Comparison of ENCODE assay signal across 23 cellular contexts in genomic region chr7:135192914-135193536, GRCh38. TPM values are rescaled to one million over a fixed set of nuclear protein-coding genes. Genes with fewer than 3 reads are reported as not detected.
DNase-seq lines count a peak whose midpoint lies in the region; ATAC-seq, FAIRE-seq and TF ChIP-seq lines count a peak whose summit lies in the region.
"Had no signal": no experiment of that assay in that cellular context is flagged by ENCODE, and none has a peak within 500 bp of the region (broad histone marks: within the 10 kb centered on the region; RNA-seq: fewer than 3 reads in every experiment).

No MANE protein-coding gene starts in this region.

- no peak overlapping the region; the same call in 1 of the 2 replicates for H4K8ac ChIP-seq in H1 (ENCODE audit: extremely low read depth, insufficient read depth, low read length)

- H3K36me3 Mint-ChIP-seq in nephron progenitor cell (ENCODE audit: low read depth) = peaks cover 51% of the 10 kb centered on the region
- H3K36me3 Mint-ChIP-seq in activated CD8-positive, alpha-beta T cell treated with anti-CD3 and anti-CD28 coated beads, Interleukin-2, amount 10 ng/mL, durations not matched to agents 7 days and 5 days (ENCODE audit: low read depth) = peaks cover 28% of the 10 kb centered on the region

- intact Hi-C loops in uterus (cut with DNase I; ENCODE audit: low total_unique reads) = no loop called here

- peak overlapping the region; percentile 32; the same call in 1 of the 2 replicates for H2BK5ac ChIP-seq in H1 (ENCODE audit: low read depth, low read length)

- H3K79me2 ChIP-seq in H1 (ENCODE audit: control insufficient read depth in 1 of 2, insufficient read depth in 2 of 2, low read length in 2 of 2) = no peaks in the 10 kb centered on the region

- no peak overlapping the region for H2BK15ac ChIP-seq in H1 (ENCODE audit: low read length)

- H3K4me1 ChIP-seq in H1 (replicated peaks in 1 of 4; ENCODE audit: control insufficient read depth in 3 of 4, insufficient read depth in 4 of 4, low read length in 3 of 4) (no peaks in the 10 kb centered on the region), uterus (no peaks in the 10 kb centered on the region)

- no peak overlapping the region for H3K18ac ChIP-seq in H1 (ENCODE audit: extremely low read depth, low read length)

- H3K4me3 ChIP-seq in AG04449 (ENCODE audit: low read depth, low read length) (peak overlapping the region; percentile 18), H1 (ENCODE audit: extremely low read depth in 1 of 4, insufficient read depth in 2 of 4, low read depth in 3 of 4, low read length in 4 of 4) (no peak overlapping the region), uterus (no peak overlapping the region)
- H3K4me3 ChIP-seq: cardiac muscle cell had no signal

- no peak for FAIRE-seq in H1 (lab: Jason Lieb, UNC)
- FAIRE-seq: H54 had no signal

- H4K20me1 ChIP-seq in H1 (replicated peaks in 1 of 2; ENCODE audit: control insufficient read depth in 1 of 2, insufficient read depth in 2 of 2, low read length in 2 of 2) = peaks cover 0 to 2% of the 10 kb centered on the region in 2 experiments

- no peak overlapping the region for H3K23ac ChIP-seq in H1 (ENCODE audit: insufficient read length)

- H2BK120ac ChIP-seq in H1 (replicated peaks; ENCODE audit: low read depth, low read length) = no peak overlapping the region

- peaks cover 5% of the 10 kb centered on the region for H3K4me1 Mint-ChIP-seq in nephron progenitor cell
- H3K4me1 Mint-ChIP-seq in activated CD8-positive, alpha-beta T cell treated with anti-CD3 and anti-CD28 coated beads, Interleukin-2, amount 10 ng/mL, durations not matched to agents 7 days and 5 days (ENCODE audit: low read depth) = no peaks in the 10 kb centered on the region

- no peaks in the 10 kb centered on the region for H3K79me1 ChIP-seq in H1 (ENCODE audit: low read depth, low read length)

- no peak for TF ChIP-seq RAD21 in H1 (IDR thresholded peaks at IDR 0.05 in 1 of 2, conservative IDR thresholded peaks at IDR 0.05 in 1 of 2; ENCODE audit: low read depth in 2 of 2, low read length in 2 of 2)

- H3K27ac Mint-ChIP-seq in nephron progenitor cell = peak overlapping the region; percentile 37
- H3K27ac Mint-ChIP-seq in activated CD8-positive, alpha-beta T cell treated with anti-CD3 and anti-CD28 coated beads, Interleukin-2, amount 10 ng/mL, durations not matched to agents 7 days and 5 days = no peak overlapping the region
- H3K27ac Mint-ChIP-seq: CD8-positive, alpha-beta T cell; T-helper 1 cell treated with Interleukin-12 subunit alpha and Interleukin-12 subunit beta and Interleukin-4 antibody, amounts not matched to agents 30 μg/mL and 1 μg/mL, for 36 hours had no signal

- H4K5ac ChIP-seq in H1 (ENCODE audit: insufficient read length, low read depth, low read length) = no peak overlapping the region

- H3K27ac ChIP-seq in RWPE1 (peak overlapping the region; percentile 16; the same call in 1 of the 2 replicates), H1 (ENCODE audit: low read depth, low read length) (no peak overlapping the region), uterus (no peak overlapping the region)
- H3K27ac ChIP-seq: cardiac muscle cell, VCaP had no signal

- WGBS in H1 (ENCODE audit: extremely low coverage in 1 of 2, insufficient coverage in 1 of 2, insufficient read length in 1 of 2, insufficient replicate concordance in 2 of 2, low coverage in 1 of 2, low lambda C conversion rate in 2 of 2, missing lambda C conversion rate in 1 of 2), 2 experiments = 94% methylated on average over 11 of the region's 11 CpGs; no CpG with 5 or more reads in 1 of the 2 experiments

- H3K4me3 Mint-ChIP-seq in nephron progenitor cell = no peak overlapping the region
- no peak overlapping the region for H3K4me3 Mint-ChIP-seq in activated CD8-positive, alpha-beta T cell treated with anti-CD3 and anti-CD28 coated beads, Interleukin-2, amount 10 ng/mL, durations not matched to agents 7 days and 5 days
- H3K4me3 Mint-ChIP-seq: CD8-positive, alpha-beta T cell; T-helper 1 cell treated with Interleukin-12 subunit alpha and Interleukin-12 subunit beta and Interleukin-4 antibody, amounts not matched to agents 30 μg/mL and 1 μg/mL, for 36 hours had no signal

- TF ChIP-seq CTCF in AG04449 (IDR thresholded peaks at IDR 0.05; ENCODE audit: insufficient read depth, low read length, missing control alignments) = no peak
- no peak for TF ChIP-seq CTCF in RWPE1 (conservative IDR thresholded peaks at IDR 0.05; ENCODE audit: low read depth)
- TF ChIP-seq CTCF in H1 (IDR thresholded peaks at IDR 0.05; ENCODE audit: control extremely low read depth in 1 of 3, insufficient read depth in 1 of 3, low read depth in 1 of 3, low read length in 3 of 3) = no peak
- no peak for TF ChIP-seq CTCF in nephron progenitor cell (IDR thresholded peaks at IDR 0.05)
- TF ChIP-seq CTCF in uterus (IDR thresholded peaks at IDR 0.05) = no peak

- H3K23me2 ChIP-seq in H1 (ENCODE audit: low read depth, low read length) = no peaks in the 10 kb centered on the region

- POLR2A ChIA-PET in AG04449 (lab: Yijun Ruan, JAX) (no interaction called here), RWPE1 (lab: Yijun Ruan, JAX; ENCODE audit: low non-redundant PET) (no interaction called here), H1 (lab: Charles Lee; ENCODE audit: partially characterized antibody) (interaction anchor here (1.2 kb wide), 1 partner anchor 14 kb away, joined by 4 read pairs; no protein-coding TSS in a partner anchor)
- POLR2A ChIA-PET in activated CD8-positive, alpha-beta T cell treated with anti-CD3 and anti-CD28 coated beads, Interleukin-2, amount 10 ng/mL, durations not matched to agents 7 days and 5 days (lab: Charles Lee) = no interaction called here

- CTCF ChIA-PET in AG04449 (lab: Yijun Ruan, JAX) (interaction anchor here (1.0 kb wide), 1 partner anchor 22 kb away, joined by 7 read pairs; the partner anchor contains the start of gene CYREN), RWPE1 (lab: Yijun Ruan, JAX) (no interaction called here), H1 (lab: Charles Lee; ENCODE audit: partially characterized antibody) (no interaction called here)
- CTCF ChIA-PET in activated CD8-positive, alpha-beta T cell treated with anti-CD3 and anti-CD28 coated beads, Interleukin-2, amount 10 ng/mL, durations not matched to agents 7 days and 5 days (lab: Charles Lee) = no interaction called here

- no peak overlapping the region for H2AFZ ChIP-seq in H1 (ENCODE audit: low read length)

- no peaks in the 10 kb centered on the region for H3K9me3 Mint-ChIP-seq in nephron progenitor cell
- H3K9me3 Mint-ChIP-seq in activated CD8-positive, alpha-beta T cell treated with anti-CD3 and anti-CD28 coated beads, Interleukin-2, amount 10 ng/mL, durations not matched to agents 7 days and 5 days (ENCODE audit: insufficient read depth) = no peaks in the 10 kb centered on the region
- H3K9me3 Mint-ChIP-seq: CD8-positive, alpha-beta T cell; T-helper 1 cell treated with Interleukin-12 subunit alpha and Interleukin-12 subunit beta and Interleukin-4 antibody, amounts not matched to agents 30 μg/mL and 1 μg/mL, for 36 hours had no signal

- no peak overlapping the region for H3K9ac ChIP-seq in H1 (replicated peaks in 1 of 4; ENCODE audit: extremely low read depth in 1 of 4, low read depth in 3 of 4, low read length in 3 of 4)

- no peak overlapping the region for H2BK12ac ChIP-seq in H1 (ENCODE audit: low read depth, low read length)

- H2BK20ac ChIP-seq in H1 (ENCODE audit: low read length) = no peak overlapping the region

- no peak overlapping the region for H3K4me2 ChIP-seq in H1 (ENCODE audit: insufficient read depth in 1 of 2, low read depth in 2 of 2, low read length in 2 of 2)

- no peaks in the 10 kb centered on the region for H3K9me3 ChIP-seq in H1 (ENCODE audit: insufficient read depth in 2 of 2, low read depth in 1 of 2, low read length in 1 of 2)
- no peaks in the 10 kb centered on the region for H3K9me3 ChIP-seq in uterus

- H2AK5ac ChIP-seq in H1 (ENCODE audit: low read depth, low read length) = no peak overlapping the region

- H3K56ac ChIP-seq in H1 (replicated peaks; ENCODE audit: insufficient read length, low read depth, low read length) = no peak overlapping the region

- ATAC-seq in GM18517 (IDR thresholded peaks at IDR 0.05; ENCODE audit: unreplicated experiment) (no peak), GM18867 (IDR thresholded peaks at IDR 0.05; ENCODE audit: unreplicated experiment) (no peak)
- no peak for ATAC-seq in activated CD8-positive, alpha-beta T cell treated with anti-CD3 and anti-CD28 coated beads, Interleukin-2, amount 10 ng/mL, durations not matched to agents 7 days and 5 days
- ATAC-seq: CD8-positive, alpha-beta T cell; left cardiac atrium; stimulated activated naive CD8-positive, alpha-beta T cell treated with anti-CD3 and anti-CD28 coated beads, Interleukin-15, Interleukin-2, amounts not matched to agents 100 U/mL and 50 U/mL, for 24 hours had no signal

- TF ChIP-seq EP300 in H1 (IDR thresholded peaks at IDR 0.05; ENCODE audit: borderline replicate concordance in 1 of 2, low read depth in 2 of 2, low read length in 2 of 2) = no peak

- H3K14ac ChIP-seq in H1 (ENCODE audit: insufficient read length) = no peak overlapping the region

- TF ChIP-seq POLR2A in H1 (IDR thresholded peaks at IDR 0.05; ENCODE audit: control extremely low read depth in 1 of 2, low read depth in 2 of 2, low read length in 2 of 2) = no peak
- TF ChIP-seq POLR2A in uterus (IDR thresholded peaks at IDR 0.05) = no peak

- no peak for DNase-seq in AG04449 (ENCODE audit: low read depth, low spot score)
- no peak for DNase-seq in RWPE1 (ENCODE audit: low spot score)
- no peak for DNase-seq in H1 (ENCODE audit: low read depth in 1 of 2, low spot score in 2 of 2)
- DNase-seq in nephron progenitor cell = no peak
- DNase-seq in uterus = no peak
- no peak for DNase-seq in activated CD8-positive, alpha-beta T cell treated with anti-CD3 and anti-CD28 coated beads, Interleukin-2, amount 10 ng/mL, durations not matched to agents 7 days and 5 days
- DNase-seq: ACHN; activated CD4-positive, alpha-beta T cell treated with anti-CD3 and anti-CD28 coated beads, Interleukin-2, amount 50 U/mL, for 4 hours; activated T-cell treated with anti-CD3 and anti-CD28 coated beads, Interleukin-2, amount 50 U/mL, for 1 hour; CD8-positive, alpha-beta T cell; DMS79 treated with DMSO at 0.1 percent for 48 hours; left cardiac atrium; MV-4-11; NCI-H524; stimulated activated naive CD8-positive, alpha-beta T cell treated with anti-CD3 and anti-CD28 coated beads, Interleukin-15, Interleukin-2, amounts not matched to agents 100 U/mL and 50 U/mL, for 24 hours; trophoblast cell had no signal

- H3K36me3 ChIP-seq in H1 (ENCODE audit: control insufficient read depth in 2 of 4, insufficient read depth in 4 of 4, low read length in 3 of 4) (peaks cover 0 to 2% (median under 1%) of the 10 kb centered on the region in 4 experiments; a peak in 2 of 8 replicates), uterus (no peaks in the 10 kb centered on the region)

- no peak overlapping the region for H4K91ac ChIP-seq in H1 (replicated peaks; ENCODE audit: insufficient read length, low read length)

- H3K27me3 ChIP-seq in H1 (replicated peaks in 1 of 4; ENCODE audit: control insufficient read depth in 3 of 4, extremely low read depth in 1 of 4, insufficient read depth in 3 of 4, low read length in 3 of 4) = no peaks in the 10 kb centered on the region
- H3K27me3 ChIP-seq in uterus = no peaks in the 10 kb centered on the region
- H3K27me3 ChIP-seq: cardiac muscle cell had no signal

- H3K4ac ChIP-seq in H1 (replicated peaks; ENCODE audit: insufficient read length, low read depth, low read length) = no peak overlapping the region

- H3K27me3 Mint-ChIP-seq in nephron progenitor cell (ENCODE audit: low read depth, poor library complexity) = no peaks in the 10 kb centered on the region
- H3K27me3 Mint-ChIP-seq in activated CD8-positive, alpha-beta T cell treated with anti-CD3 and anti-CD28 coated beads, Interleukin-2, amount 10 ng/mL, durations not matched to agents 7 days and 5 days (ENCODE audit: low read depth) = no peaks in the 10 kb centered on the region

RNA-seq across cellular contexts. Expression of gene WDR91, which starts 18.3 kb away (rescaled TPM):
- 12.7 and 14.7 TPM in 2 replicates for total RNA-seq in H1 (2021; fragmentation: NEBNext Ultra II Directional; extraction: Animal tissue kit (Norgen Biotek cat#: 25700))
- polyA plus RNA-seq in H1 (2011; rRNA removed) = 8.2 and 11.2 TPM in 2 replicates
- polyA plus RNA-seq in H1 (2011; cell fraction: cytosol; rRNA removed) = 13.0 TPM
- polyA plus RNA-seq in H1 (2011; cell fraction: nucleus; rRNA removed) = 38.4 TPM
- polyA plus RNA-seq in H1 (2012, experiment 1 of 2) = 4.8 to 9.7 TPM (median 9.0 TPM) in 4 replicates
- polyA plus RNA-seq in H1 (2012, experiment 2 of 2) = 6.7 TPM
- polyA plus RNA-seq in H1 (2013, experiment 1 of 2) = 5.7 TPM
- 5.6 TPM for polyA plus RNA-seq in H1 (2013, experiment 2 of 2)
- polyA minus RNA-seq in H1 (2011; rRNA and poly(A)+ RNA removed) = 13.2 and 16.6 TPM in 2 replicates
- polyA minus RNA-seq in H1 (2011; cell fraction: cytosol; rRNA and poly(A)+ RNA removed) = 6.8 TPM
- 10.2 TPM for polyA minus RNA-seq in H1 (2011; cell fraction: nucleus; rRNA and poly(A)+ RNA removed)
- total RNA-seq in uterus = 10 to 100 TPM; 11.8 to 33.2 (median 17.1) TPM
- 10 to 100 TPM; 10.0 to 11.5 TPM for total RNA-seq in activated CD8-positive, alpha-beta T cell treated with anti-CD3 and anti-CD28 coated beads, Interleukin-2, amount 10 ng/mL, durations not matched to agents 7 days and 5 days

RNA-seq across cellular contexts. Expression of gene CYREN, which starts 22.5 kb away (rescaled TPM):
- total RNA-seq in H1 (2021; fragmentation: NEBNext Ultra II Directional; extraction: Animal tissue kit (Norgen Biotek cat#: 25700)) = 46.0 and 46.2 TPM in 2 replicates
- polyA plus RNA-seq in H1 (2011; rRNA removed) = 25.1 and 29.1 TPM in 2 replicates
- polyA plus RNA-seq in H1 (2011; cell fraction: cytosol; rRNA removed) = 36.9 TPM
- polyA plus RNA-seq in H1 (2011; cell fraction: nucleus; rRNA removed) = 32.3 TPM
- 33.1 to 39.0 TPM (median 34.3 TPM) in 4 replicates for polyA plus RNA-seq in H1 (2012, experiment 1 of 2)
- polyA plus RNA-seq in H1 (2012, experiment 2 of 2) = 21.8 TPM
- 24.2 TPM for polyA plus RNA-seq in H1 (2013, experiment 1 of 2)
- polyA plus RNA-seq in H1 (2013, experiment 2 of 2) = 23.4 TPM
- 52.3 and 54.6 TPM in 2 replicates for polyA minus RNA-seq in H1 (2011; rRNA and poly(A)+ RNA removed)
- 33.2 TPM for polyA minus RNA-seq in H1 (2011; cell fraction: cytosol; rRNA and poly(A)+ RNA removed)
- polyA minus RNA-seq in H1 (2011; cell fraction: nucleus; rRNA and poly(A)+ RNA removed) = 61.4 TPM
- total RNA-seq in uterus = 10 to 100 TPM in 3 of 4 donors, 1 to 10 TPM in 1; 4.1 to 47.4 (median 27.7) TPM
- 10 to 100 TPM; 35.2 to 36.9 TPM for total RNA-seq in activated CD8-positive, alpha-beta T cell treated with anti-CD3 and anti-CD28 coated beads, Interleukin-2, amount 10 ng/mL, durations not matched to agents 7 days and 5 days

RNA-seq across cellular contexts. Expression of gene STRA8, which starts 40.6 kb away (rescaled TPM):
- total RNA-seq in H1 (2021; fragmentation: NEBNext Ultra II Directional; extraction: Animal tissue kit (Norgen Biotek cat#: 25700)) = not detected in 2 replicates
- polyA plus RNA-seq in H1 (2011; rRNA removed) = not detected in 2 replicates
- polyA plus RNA-seq in H1 (2011; cell fraction: cytosol; rRNA removed) = not detected
- polyA plus RNA-seq in H1 (2011; cell fraction: nucleus; rRNA removed) = not detected
- not detected in 4 replicates for polyA plus RNA-seq in H1 (2012, experiment 1 of 2)
- not detected for polyA plus RNA-seq in H1 (2012, experiment 2 of 2)
- not detected for polyA plus RNA-seq in H1 (2013, experiment 1 of 2)
- polyA plus RNA-seq in H1 (2013, experiment 2 of 2) = not detected
- not detected in 2 replicates for polyA minus RNA-seq in H1 (2011; rRNA and poly(A)+ RNA removed)
- not detected for polyA minus RNA-seq in H1 (2011; cell fraction: cytosol; rRNA and poly(A)+ RNA removed)
- polyA minus RNA-seq in H1 (2011; cell fraction: nucleus; rRNA and poly(A)+ RNA removed) = not detected
- not detected for total RNA-seq in uterus
- total RNA-seq in activated CD8-positive, alpha-beta T cell treated with anti-CD3 and anti-CD28 coated beads, Interleukin-2, amount 10 ng/mL, durations not matched to agents 7 days and 5 days = not detected
- total RNA-seq: cardiac muscle cell; CD8-positive, alpha-beta T cell; left cardiac atrium; mononuclear cell had no signal
- polyA plus RNA-seq: cardiac muscle cell had no signal

RNA-seq across cellular contexts. Expression of gene TMEM140, which starts 45.2 kb away (rescaled TPM):
- not detected in 2 replicates for total RNA-seq in H1 (2021; fragmentation: NEBNext Ultra II Directional; extraction: Animal tissue kit (Norgen Biotek cat#: 25700))
- not detected in 2 replicates for polyA plus RNA-seq in H1 (2011; rRNA removed)
- polyA plus RNA-seq in H1 (2011; cell fraction: cytosol; rRNA removed) = not detected
- not detected for polyA plus RNA-seq in H1 (2011; cell fraction: nucleus; rRNA removed)
- polyA plus RNA-seq in H1 (2012, experiment 1 of 2) = 9.2 to 11.8 TPM (median 11.1 TPM) in 4 replicates
- polyA plus RNA-seq in H1 (2012, experiment 2 of 2) = 3.7 TPM
- not detected for polyA plus RNA-seq in H1 (2013, experiment 1 of 2)
- polyA plus RNA-seq in H1 (2013, experiment 2 of 2) = not detected
- 0.09 TPM in 1 of 2 replicates, not detected in the other for polyA minus RNA-seq in H1 (2011; rRNA and poly(A)+ RNA removed)
- polyA minus RNA-seq in H1 (2011; cell fraction: cytosol; rRNA and poly(A)+ RNA removed) = not detected
- not detected for polyA minus RNA-seq in H1 (2011; cell fraction: nucleus; rRNA and poly(A)+ RNA removed)
- total RNA-seq in uterus = 10 to 100 TPM in 3 of 4 donors, 1 to 10 TPM in 1; 5.9 to 30.0 (median 17.9) TPM
- 10 to 100 TPM; 12.6 to 12.7 TPM for total RNA-seq in activated CD8-positive, alpha-beta T cell treated with anti-CD3 and anti-CD28 coated beads, Interleukin-2, amount 10 ng/mL, durations not matched to agents 7 days and 5 days
- total RNA-seq: cardiac muscle cell had no signal
